In genomic region chr1:146478125-146478720, GRCh38 we compare ENCODE assay signal across 8 cellular contexts.
A peak's percentile ranks its signal among the peaks of the same experiment; 100 is the strongest.
DNase-seq lines count a peak whose midpoint lies in the region; TF ChIP-seq lines count a peak whose summit lies in the region.
"Not testable (repeated sequence)": the region's sequence is repeated elsewhere in the genome, so short reads cannot be mapped to it uniquely, and the experiment has no call there.

No MANE protein-coding gene starts in this region.

- H3K36me3 ChIP-seq in smooth muscle cell (ENCODE audit: low read depth) = not testable (repeated sequence)

- H3K4me3 ChIP-seq in AG10803 (ENCODE audit: low read length); GM12875 (ENCODE audit: low read depth, low read length); epithelial cell of esophagus (ENCODE audit: low read length); smooth muscle cell: not testable (repeated sequence)

- not testable (repeated sequence) for H2AFZ ChIP-seq in smooth muscle cell (ENCODE audit: low read depth)

- 62% methylated on average over 12 of the region's 12 CpGs for WGBS in smooth muscle cell (ENCODE audit: low lambda C conversion rate)

- H3K4me2 ChIP-seq in smooth muscle cell = not testable (repeated sequence)

- H4K20me1 ChIP-seq in smooth muscle cell (ENCODE audit: low read depth) = not testable (repeated sequence)

- not testable (repeated sequence) for H3K4me1 ChIP-seq in smooth muscle cell (ENCODE audit: low read depth)

- H3K79me2 ChIP-seq in smooth muscle cell (ENCODE audit: low read depth) = not testable (repeated sequence)

- TF ChIP-seq CTCF in AG10803 (conservative IDR thresholded peaks at IDR 0.05; ENCODE audit: low read length) (peak; percentile 66), GM12875 (IDR thresholded peaks at IDR 0.05; ENCODE audit: borderline replicate concordance, insufficient read depth, low read depth, low read length) (peak; percentile 38; the same call in 1 of the 2 replicates), epithelial cell of esophagus (IDR thresholded peaks at IDR 0.05; ENCODE audit: insufficient read depth, low read depth, low read length, missing control alignments) (peak; percentile 73), smooth muscle cell (IDR thresholded peaks at IDR 0.05; ENCODE audit: borderline replicate concordance, insufficient read depth, poor library complexity, severe bottlenecking) (peak; percentile 64)

- not testable (repeated sequence) for H3K9ac ChIP-seq in smooth muscle cell (ENCODE audit: low read depth)

- not testable (repeated sequence) for H3K27me3 ChIP-seq in smooth muscle cell (ENCODE audit: low read depth)

- H3K27ac ChIP-seq in smooth muscle cell (ENCODE audit: low read depth) = not testable (repeated sequence)

- not testable (repeated sequence) for H3K9me3 ChIP-seq in smooth muscle cell (replicated peaks; ENCODE audit: low read depth)

- not testable (repeated sequence) for H3F3A ChIP-seq in smooth muscle cell (ENCODE audit: low read depth)

- DNase-seq in AG10803 (ENCODE audit: low read depth) = peak; percentile 16
- peak; percentile 22 for DNase-seq in NCI-H128 (lab: John Stamatoyannopoulos, UW; ENCODE audit: unreplicated experiment)
- peak; percentile 25 for DNase-seq in SIG-M5 treated with dmso at 0.1 percent for 504 hours (lab: John Stamatoyannopoulos, UW; ENCODE audit: unreplicated experiment)
- peak; percentile 4 for DNase-seq in activated effector memory CD4-positive, alpha-beta T cell treated with Interleukin-2 at 50 U/mL for 16 hours
- DNase-seq in epithelial cell of esophagus (ENCODE audit: low read depth); smooth muscle cell (lab: John Stamatoyannopoulos, UW; ENCODE audit: unreplicated experiment): not testable (repeated sequence)
- peak; percentile 62 for DNase-seq in left kidney (ENCODE audit: low read depth, low spot score)
